9 cellular contexts compared by ENCODE assay signal in the genomic region with DNA sequence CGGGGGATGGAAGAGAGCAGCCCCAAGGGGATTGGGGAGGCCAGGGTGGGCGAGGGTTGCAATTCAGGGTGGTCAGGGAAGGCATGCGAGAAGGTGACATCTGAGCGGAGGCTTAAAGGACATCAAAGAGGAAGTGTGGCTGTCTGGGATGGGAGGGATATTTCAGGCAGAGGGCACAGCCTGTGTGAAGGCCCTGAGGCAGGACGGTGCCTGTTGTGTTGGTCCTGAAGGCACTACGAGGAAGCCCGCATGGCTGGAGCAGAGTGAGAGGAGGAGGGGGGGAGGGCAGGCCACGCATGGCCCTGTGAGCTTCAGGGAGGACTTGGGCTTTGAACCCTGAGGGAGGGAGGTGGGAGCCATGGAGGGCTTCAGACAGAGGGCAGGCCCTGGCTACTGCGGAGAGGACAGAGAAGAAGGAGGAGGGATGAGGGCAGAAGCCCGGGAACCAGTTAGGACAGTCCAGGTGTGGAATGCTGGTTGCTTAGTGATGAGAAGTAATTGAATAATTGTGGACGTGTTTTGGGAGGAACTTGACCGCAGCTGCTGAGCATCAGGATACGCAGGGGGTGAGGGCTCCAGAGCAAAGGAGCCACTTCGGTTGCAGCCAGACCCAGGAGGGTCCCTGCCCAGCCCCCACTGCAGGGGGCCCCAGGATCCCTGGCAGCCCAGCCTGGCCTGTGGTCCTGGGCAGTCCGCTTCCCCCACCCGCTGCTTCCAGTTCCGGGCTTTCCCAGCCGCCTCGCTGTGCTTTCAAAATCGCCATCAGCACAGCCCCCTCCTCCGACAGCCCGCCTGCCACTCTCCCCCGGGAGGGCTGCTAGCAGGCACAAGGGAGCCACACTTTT. TPM values are rescaled to one million over a fixed set of nuclear protein-coding genes. Genes with fewer than 3 reads are reported as not detected.
DNase-seq lines count a peak whose midpoint lies in the region; ATAC-seq and TF ChIP-seq lines count a peak whose summit lies in the region.
"Had no signal": no experiment of that assay in that cellular context is flagged by ENCODE, and none has a peak within 500 bp of the region (broad histone marks: within the 10 kb centered on the region; RNA-seq: fewer than 3 reads in every experiment).

No MANE protein-coding gene starts in this region.

- no peak overlapping the region for H3K27ac ChIP-seq in DOHH2 (ENCODE audit: low read depth, low read length)
- H3K27ac ChIP-seq in stomach smooth muscle (ENCODE audit: low read length), result peak overlapping the region; percentile 89
- H3K27ac ChIP-seq: epithelial cell of prostate had no signal

- peak overlapping the region; percentile 57 for H3K4me2 ChIP-seq in DOHH2 (ENCODE audit: low read length)

- in situ Hi-C loops in T47D (cut with HindIII; ENCODE audit: low pct_unique_long_range_greater_than_20kb, low sequenced_read_pairs), result no loop called here

- H3K27me3 ChIP-seq in DOHH2 (ENCODE audit: control insufficient read depth, low read length) (peaks cover 21% of the 10 kb centered on the region), kidney epithelial cell (ENCODE audit: control insufficient read depth, insufficient read depth, low read length) (peaks cover 30% of the 10 kb centered on the region), stomach smooth muscle (ENCODE audit: control insufficient read depth in 1 of 2, insufficient read depth in 2 of 2, low read length in 2 of 2) (no peaks in the 10 kb centered on the region)

- no peak for TF ChIP-seq CTCF in DOHH2 (IDR thresholded peaks at IDR 0.05; ENCODE audit: low read depth, low read length, poor library complexity, severe bottlenecking)
- no peak for TF ChIP-seq CTCF in kidney epithelial cell (IDR thresholded peaks at IDR 0.05; ENCODE audit: insufficient read depth, low read length, poor library complexity, severe bottlenecking)

- peak overlapping the region; percentile 39 for H3K4me3 ChIP-seq in DOHH2 (ENCODE audit: low read length)
- peak overlapping the region; percentile 1 for H3K4me3 ChIP-seq in kidney epithelial cell (ENCODE audit: low read depth, low read length)
- peak overlapping the region; percentile 63 to 71 for H3K4me3 ChIP-seq in stomach smooth muscle (ENCODE audit: low read length in 2 of 2)

- peak overlapping the region; percentile 60 to 62 for H3K9ac ChIP-seq in stomach smooth muscle (ENCODE audit: low read length in 2 of 2)

- no peak for ATAC-seq in GM18858 (IDR thresholded peaks at IDR 0.05; ENCODE audit: unreplicated experiment)

- no peaks in the 10 kb centered on the region for H4K20me1 ChIP-seq in DOHH2 (ENCODE audit: control insufficient read depth, insufficient read depth, low read depth, low read length)

- H3K9me3 ChIP-seq in DOHH2 (ENCODE audit: control insufficient read depth, insufficient read depth, low read length), result no peaks in the 10 kb centered on the region
- H3K9me3 ChIP-seq in stomach smooth muscle (ENCODE audit: control insufficient read depth in 2 of 2, low read length in 2 of 2), result no peaks in the 10 kb centered on the region

- H3K36me3 ChIP-seq in DOHH2 (ENCODE audit: control insufficient read depth, low read length) (no peaks in the 10 kb centered on the region), kidney epithelial cell (ENCODE audit: control insufficient read depth, insufficient read depth, low read length) (no peaks in the 10 kb centered on the region), stomach smooth muscle (ENCODE audit: control insufficient read depth in 2 of 2, insufficient read depth in 2 of 2, low read length in 2 of 2) (no peaks in the 10 kb centered on the region)

- no peaks in the 10 kb centered on the region for H3K9me2 ChIP-seq in DOHH2 (replicated peaks; ENCODE audit: control insufficient read depth, low read length)

- no peaks in the 10 kb centered on the region for H3F3A ChIP-seq in DOHH2 (ENCODE audit: control insufficient read depth, insufficient read depth)

- H3K4me1 ChIP-seq in DOHH2 (ENCODE audit: control insufficient read depth, low read length), result peaks cover 22% of the 10 kb centered on the region
- H3K4me1 ChIP-seq in stomach smooth muscle (ENCODE audit: control insufficient read depth, insufficient read depth, low read length), result peaks cover 20% of the 10 kb centered on the region

- DNase-seq in NCI-H2107 (lab: John Stamatoyannopoulos, UW) (peak; percentile 63), T47D (ENCODE audit: low read depth in 1 of 2, low spot score in 1 of 2) (peak; percentile 75 to 92), kidney epithelial cell (ENCODE audit: low read depth) (peak; percentile 42), occipital lobe (lab: John Stamatoyannopoulos, UW) (no peak)
- no peak for DNase-seq in activated CD8-positive, alpha-beta memory T cell treated with anti-CD3 and anti-CD28 coated beads, Interleukin-2, amount 50 U/mL, for 4 hours

- no peaks in the 10 kb centered on the region for H3K79me2 ChIP-seq in DOHH2 (ENCODE audit: control insufficient read depth, low read length)

RNA-seq across cellular contexts. Expression of a gene that starts 6.2 kb away (rescaled TPM):
- total RNA-seq in kidney epithelial cell (0.50 and 2.2 TPM in 2 replicates), occipital lobe (0.16 TPM)

RNA-seq across cellular contexts. Expression of a gene that starts 38.8 kb away (rescaled TPM):
- total RNA-seq in kidney epithelial cell (3.1 and 5.0 TPM in 2 replicates), occipital lobe (6.4 TPM)

RNA-seq across cellular contexts. Expression of a gene that starts 45.5 kb away (rescaled TPM):
- total RNA-seq in kidney epithelial cell, result 9.4 and 23.3 TPM in 2 replicates
- total RNA-seq in occipital lobe, result 6.1 TPM

Comparison
In these comparisons a context has a peak if more than half of its experiments do, and no peak if none do; other contexts are left out.
1. H3K4me3 ChIP-seq: peak in every context shown above with its lines; median percentile 67 in stomach smooth muscle; 39 in DOHH2; 1 in kidney epithelial cell.
2. DNase-seq: peak in NCI-H2107 (single experiment), T47D (2 of 2) and kidney epithelial cell (single experiment); none in occipital lobe (single experiment) and activated CD8-positive, alpha-beta memory T cell treated with anti-CD3 and anti-CD28 coated beads, Interleukin-2, amount 50 U/mL, for 4 hours (single experiment).